In the genomic region with DNA sequence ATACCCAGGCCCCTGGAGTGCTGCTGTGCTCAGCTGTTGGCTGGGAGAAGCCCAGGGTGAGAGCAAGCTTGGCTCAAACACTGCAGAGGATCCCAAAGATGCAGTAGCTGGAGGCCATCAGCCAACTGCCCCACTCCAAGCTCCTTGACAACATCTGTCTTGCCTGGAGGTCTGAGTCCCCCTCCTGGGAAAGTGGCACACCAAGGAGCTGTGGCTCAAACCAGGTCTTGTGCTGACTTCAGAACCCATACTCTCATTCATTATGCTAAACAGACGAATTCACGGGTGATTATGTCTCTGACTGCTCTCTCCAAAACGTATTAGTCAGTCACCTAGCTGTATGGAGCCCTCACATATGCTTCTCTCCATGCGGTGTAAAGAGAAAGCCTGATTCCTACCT, we compare ENCODE assay signal across 24 cellular contexts.
"Had no signal": no experiment of that assay in that cellular context is flagged by ENCODE, and none has a peak within 500 bp of the region (broad histone marks: within the 10 kb centered on the region; RNA-seq: fewer than 3 reads in every experiment).

No MANE protein-coding gene starts in this region.

- DNase-seq: colonic mucosa; cortex of kidney; dermis blood vessel endothelial cell; dorsolateral prefrontal cortex; effector CD4-positive, alpha-beta T cell; effector CD8-positive, alpha-beta T cell; effector memory CD4-positive, alpha-beta T cell; effector memory CD8-positive, alpha-beta T cell; erythroblast; esophagus squamous epithelium; foreskin fibroblast; foreskin keratinocyte; foreskin melanocyte; gastrocnemius medialis; glutamatergic neuron; head of caudate nucleus; heart left ventricle; heart right ventricle had no signal

- H3K9me3 ChIP-seq: colonic mucosa, esophagus squamous epithelium, gastrocnemius medialis had no signal

- H3K4me3 ChIP-seq: colonic mucosa, coronary artery, dorsolateral prefrontal cortex, esophagus muscularis mucosa, esophagus squamous epithelium, gastrocnemius medialis, gastroesophageal sphincter, heart left ventricle, heart right ventricle had no signal

- H3K4me3 Mint-ChIP-seq: dendritic cell treated with granulocyte-macrophage colony-stimulating factor and Interleukin-4, amounts not matched to agents 40 ng/mL and 50 ng/mL, for 4 days; effector memory CD8-positive, alpha-beta T cell had no signal

- H3K27ac ChIP-seq: colonic mucosa, coronary artery, dorsolateral prefrontal cortex, epithelial cell of prostate, esophagus muscularis mucosa, esophagus squamous epithelium, foreskin keratinocyte, gastrocnemius medialis, gastroesophageal sphincter, heart left ventricle, heart right ventricle had no signal

- H3K27me3 ChIP-seq: colonic mucosa, esophagus muscularis mucosa, esophagus squamous epithelium, gastrocnemius medialis, gastroesophageal sphincter, heart left ventricle, heart right ventricle had no signal

- H3K27ac Mint-ChIP-seq: dendritic cell treated with granulocyte-macrophage colony-stimulating factor and Interleukin-4, amounts not matched to agents 40 ng/mL and 50 ng/mL, for 4 days; effector memory CD8-positive, alpha-beta T cell had no signal

- H3K27me3 Mint-ChIP-seq: dendritic cell treated with granulocyte-macrophage colony-stimulating factor and Interleukin-4, amounts not matched to agents 40 ng/mL and 50 ng/mL, for 4 days had no signal

- H3K9me3 Mint-ChIP-seq: effector memory CD8-positive, alpha-beta T cell had no signal

- H3K4me1 ChIP-seq: colonic mucosa, esophagus muscularis mucosa, esophagus squamous epithelium, foreskin keratinocyte, gastroesophageal sphincter, heart left ventricle, heart right ventricle had no signal

- ATAC-seq: effector memory CD8-positive, alpha-beta T cell; esophagus mucosa; foreskin keratinocyte; gastrocnemius medialis; gastroesophageal sphincter; heart left ventricle; heart right ventricle had no signal

- H3K36me3 ChIP-seq: colonic mucosa, esophagus muscularis mucosa, esophagus squamous epithelium, gastrocnemius medialis, gastroesophageal sphincter, heart left ventricle, heart right ventricle had no signal
